Comparison of ENCODE assay signal across 26 cellular contexts in genomic region chr5:148941810-148942209, GRCh38.
"Had no signal": no experiment of that assay in that cellular context is flagged by ENCODE, and none has a peak within 500 bp of the region (broad histone marks: within the 10 kb centered on the region; RNA-seq: fewer than 3 reads in every experiment).

No MANE protein-coding gene starts in this region.

- H3K9me3 ChIP-seq: ascending aorta, breast epithelium, colonic mucosa had no signal

- DNase-seq: activated CD4-positive, alpha-beta T cell treated with anti-CD3 and anti-CD28 coated beads for 48 hours; activated CD4-positive, alpha-beta T cell treated with anti-CD3 and anti-CD28 coated beads, Interleukin-2, amount 50 U/mL, for 1 hour; activated CD4-positive, alpha-beta T cell treated with anti-CD3 and anti-CD28 coated beads, Interleukin-2, amount 50 U/mL, for 48 hours; activated CD8-positive, alpha-beta memory T cell treated with anti-CD3 and anti-CD28 coated beads, Interleukin-2, amount 10 ng/mL, durations not matched to agents 7 days and 5 days; activated CD8-positive, alpha-beta memory T cell treated with anti-CD3 and anti-CD28 coated beads, Interleukin-2, amount 50 U/mL, for 4 hours; activated CD8-positive, alpha-beta T cell treated with anti-CD3 and anti-CD28 coated beads, Interleukin-2, amount 10 ng/mL, durations not matched to agents 7 days and 5 days; activated effector memory CD4-positive, alpha-beta T cell treated with anti-CD3 and anti-CD28 coated beads, Interleukin-2, amount 50 U/mL, for 16 hours; activated naive CD4-positive, alpha-beta T cell treated with anti-CD3 and anti-CD28 coated beads, Interleukin-2, amount 10 ng/mL, durations not matched to agents 7 days and 5 days; activated naive CD8-positive, alpha-beta T cell treated with anti-CD3 and anti-CD28 coated beads, Interleukin-2, amount 10 ng/mL, durations not matched to agents 7 days and 5 days; activated T-cell treated with anti-CD3 and anti-CD28 coated beads, Interleukin-2, amount 50 U/mL, for 1 hour; activated T-cell treated with anti-CD3 and anti-CD28 coated beads, Interleukin-2, amount 50 U/mL, for 48 hours; central memory CD4-positive, alpha-beta T cell; cerebellar nuclear complex; colonic mucosa; dorsolateral prefrontal cortex; effector memory CD4-positive, alpha-beta T cell; foreskin fibroblast; head of caudate nucleus; T-helper 1 cell; T-helper 17 cell; T1000 had no signal

- ATAC-seq: activated CD8-positive, alpha-beta memory T cell treated with anti-CD3 and anti-CD28 coated beads, Interleukin-2, amount 10 ng/mL, durations not matched to agents 7 days and 5 days; activated CD8-positive, alpha-beta T cell treated with anti-CD3 and anti-CD28 coated beads, Interleukin-2, amount 10 ng/mL, durations not matched to agents 7 days and 5 days; activated naive CD4-positive, alpha-beta T cell treated with anti-CD3 and anti-CD28 coated beads, Interleukin-2, amount 50 U/mL, for 72 hours; T-helper 17 cell had no signal

- H3K27ac ChIP-seq: ascending aorta, breast epithelium, cardiac muscle cell, colonic mucosa, dorsolateral prefrontal cortex, epithelial cell of prostate had no signal

- H3K4me3 ChIP-seq: ascending aorta, breast epithelium, cardiac muscle cell, colonic mucosa, dorsolateral prefrontal cortex had no signal

- H3K27me3 ChIP-seq: ascending aorta, breast epithelium, cardiac muscle cell, colonic mucosa had no signal

- H3K4me1 ChIP-seq: ascending aorta, breast epithelium, colonic mucosa had no signal

- H3K36me3 ChIP-seq: ascending aorta, breast epithelium, cardiac muscle cell, colonic mucosa had no signal
